In genomic region chr15:88863412-88863811, GRCh38 we compare ENCODE assay signal across 37 cellular contexts. TPM values are rescaled to one million over a fixed set of nuclear protein-coding genes. Genes with fewer than 3 reads are reported as not detected.
A peak's percentile ranks its signal among the peaks of the same experiment; 100 is the strongest.
DNase-seq lines count a peak whose midpoint lies in the region; ATAC-seq, FAIRE-seq and TF ChIP-seq lines count a peak whose summit lies in the region.
"Had no signal": no experiment of that assay in that cellular context is flagged by ENCODE, and none has a peak within 500 bp of the region (broad histone marks: within the 10 kb centered on the region; RNA-seq: fewer than 3 reads in every experiment).

No MANE protein-coding gene starts in this region.

- H4K20me1 ChIP-seq in endothelial cell of umbilical vein (replicated peaks; ENCODE audit: control insufficient read depth, extremely low read depth, insufficient read depth, low read length) = no peaks in the 10 kb centered on the region
- H4K20me1 ChIP-seq in osteoblast (ENCODE audit: insufficient read depth, low read length) = no peaks in the 10 kb centered on the region
- H4K20me1 ChIP-seq: BLaER1; BLaER1 treated with 17β-estradiol and CSF1 and Interleukin-3, amounts not matched to agents 10 nM and 100 nM had no signal

- no peak for TF ChIP-seq POLR2A in endothelial cell of umbilical vein (IDR thresholded peaks at IDR 0.05; ENCODE audit: low read depth, low read length)

- intact Hi-C loops in endothelial cell of umbilical vein (cut with micrococcal nuclease) = no loop called here

- H3K4me1 ChIP-seq in endothelial cell of umbilical vein (ENCODE audit: control insufficient read depth, extremely low read depth, insufficient read depth, low read length) (peaks cover 6% of the 10 kb centered on the region), osteoblast (ENCODE audit: insufficient read depth, low read length) (no peaks in the 10 kb centered on the region)
- H3K4me1 ChIP-seq: A549, BE2C, Caco-2 had no signal

- dilution Hi-C loops in endothelial cell of umbilical vein (cut with MboI; ENCODE audit: extremely low pct_ligation_motif_present, low sequenced_read_pairs) = no loop called here

- peak; percentile 64 for FAIRE-seq in endothelial cell of umbilical vein (lab: Jason Lieb, UNC)
- FAIRE-seq: A204.1, A549, D721Med had no signal

- no TSS peak for BruUV-seq in endothelial cell of umbilical vein (replicated peaks; lab: Mats Ljungman, UMichigan)

- H3K4me3 Mint-ChIP-seq in T-helper 17 cell = no peak overlapping the region
- H3K4me3 Mint-ChIP-seq: B cell; CD14-positive monocyte; CD4-positive, alpha-beta memory T cell; CD4-positive, alpha-beta T cell; CD4-positive, CD25-positive, alpha-beta regulatory T cell; CD8-positive, alpha-beta memory T cell; CD8-positive, alpha-beta T cell had no signal

- POLR2A ChIA-PET in endothelial cell of umbilical vein (lab: Charles Lee) = no interaction called here

- H3K27me3 ChIP-seq in endothelial cell of umbilical vein (ENCODE audit: control insufficient read depth in 2 of 2, insufficient read depth in 2 of 2, low read length in 2 of 2) (peaks cover 0 to under 1% of the 10 kb centered on the region in 2 experiments), osteoblast (ENCODE audit: insufficient read depth, low read length) (peaks cover 2% of the 10 kb centered on the region)
- H3K27me3 ChIP-seq: BLaER1; BLaER1 treated with 17β-estradiol and CSF1 and Interleukin-3, amounts not matched to agents 10 nM and 100 nM had no signal

- H3K9me3 ChIP-seq in T-helper 17 cell (ENCODE audit: control insufficient read depth, low read length, poor library complexity, severe bottlenecking) = no peaks in the 10 kb centered on the region
- H3K9me3 ChIP-seq in endothelial cell of umbilical vein (replicated peaks; ENCODE audit: control insufficient read depth, insufficient read depth, low read length) = no peaks in the 10 kb centered on the region
- H3K9me3 ChIP-seq in osteoblast (ENCODE audit: low read depth, low read length) = no peaks in the 10 kb centered on the region
- H3K9me3 ChIP-seq: A549; BE2C; BLaER1; BLaER1 treated with 17β-estradiol and CSF1 and Interleukin-3, amounts not matched to agents 10 nM and 100 nM; Caco-2 had no signal

- DNase-seq in T-helper 17 cell (no peak), dermis blood vessel endothelial cell (peak; percentile 17), endothelial cell of umbilical vein (ENCODE audit: low read depth, low spot score) (peak; percentile 15), osteoblast (ENCODE audit: insufficient read length, low spot score, missing footprints) (peak; percentile 18), NCI-H1436 (lab: John Stamatoyannopoulos, UW) (no peak), NCI-H146 (lab: John Stamatoyannopoulos, UW) (no peak), mesenteric fat pad (ENCODE audit: low spot score) (no peak), pons (ENCODE audit: low spot score) (no peak)
- DNase-seq: 8988T; ACHN; AML-193; BE2C; C1 segment of cervical spinal cord; Caco-2; Calu3; CD4-positive, alpha-beta memory T cell; CD4-positive, alpha-beta T cell; CD4-positive, CD25-positive, alpha-beta regulatory T cell; CD8-positive, alpha-beta memory T cell; CD8-positive, alpha-beta T cell; COR-L47; DMS 273 treated with DMSO at 0.1 percent for 48 hours; DMS153; DMS53; DMS79; DMS79 treated with DMSO at 0.1 percent for 48 hours; DND-41; EL had no signal

- ATAC-seq in T-helper 17 cell = no peak
- ATAC-seq: A549; CD8-positive, alpha-beta T cell had no signal

- peaks cover 3% of the 10 kb centered on the region for H3K36me3 Mint-ChIP-seq in T-helper 17 cell (ENCODE audit: low read depth)
- H3K36me3 Mint-ChIP-seq: CD14-positive monocyte; CD8-positive, alpha-beta T cell had no signal

- peaks cover 5% of the 10 kb centered on the region for H3K4me1 Mint-ChIP-seq in T-helper 17 cell
- H3K4me1 Mint-ChIP-seq: B cell; CD14-positive monocyte; CD8-positive, alpha-beta memory T cell had no signal

- no peaks in the 10 kb centered on the region for H3K36me3 ChIP-seq in endothelial cell of umbilical vein (ENCODE audit: control insufficient read depth in 2 of 2, extremely low read depth in 1 of 2, insufficient read depth in 2 of 2, low read length in 2 of 2)
- no peaks in the 10 kb centered on the region for H3K36me3 ChIP-seq in osteoblast (ENCODE audit: insufficient read depth, low read length)
- H3K36me3 ChIP-seq: BE2C; BLaER1; BLaER1 treated with 17β-estradiol and CSF1 and Interleukin-3, amounts not matched to agents 10 nM and 100 nM had no signal

- H3K4me3 ChIP-seq in endothelial cell of umbilical vein (replicated peaks in 1 of 3; ENCODE audit: insufficient read depth in 1 of 3, low read depth in 1 of 3, low read length in 3 of 3) = no peak overlapping the region
- no peak overlapping the region for H3K4me3 ChIP-seq in osteoblast (ENCODE audit: insufficient read depth, low read length)
- H3K4me3 ChIP-seq: A549; BLaER1; BLaER1 treated with 17β-estradiol and CSF1 and Interleukin-3, amounts not matched to agents 10 nM and 100 nM had no signal

- no peaks in the 10 kb centered on the region for H3K79me2 ChIP-seq in endothelial cell of umbilical vein (ENCODE audit: control insufficient read depth, insufficient read depth, low read length)
- H3K79me2 ChIP-seq in osteoblast (ENCODE audit: insufficient read depth, low read length) = no peaks in the 10 kb centered on the region

- H2AFZ ChIP-seq in endothelial cell of umbilical vein (ENCODE audit: low read depth, low read length) = no peak overlapping the region
- H2AFZ ChIP-seq in osteoblast (ENCODE audit: low read length) = no peak overlapping the region

- peak overlapping the region; percentile 24 for H3K27ac Mint-ChIP-seq in T-helper 17 cell
- H3K27ac Mint-ChIP-seq: B cell; CD14-positive monocyte; CD4-positive, alpha-beta memory T cell; CD4-positive, alpha-beta T cell; CD8-positive, alpha-beta memory T cell; CD8-positive, alpha-beta T cell had no signal

- TF ChIP-seq CTCF in endothelial cell of umbilical vein (IDR thresholded peaks at IDR 0.05; ENCODE audit: extremely low read depth in 1 of 2, insufficient read depth in 1 of 2, low read depth in 1 of 2, low read length in 2 of 2) (no peak), osteoblast (IDR thresholded peaks at IDR 0.05; ENCODE audit: extremely low read depth, low read depth, low read length) (no peak)

- CTCF ChIA-PET in endothelial cell of umbilical vein (lab: Charles Lee) = interaction anchor here (5.2 kb wide), 1 partner anchor 17 kb away, joined by 29 read pairs; no protein-coding TSS in a partner anchor

- H3K27ac ChIP-seq in endothelial cell of umbilical vein (ENCODE audit: insufficient read depth, low read depth, low read length) = no peak overlapping the region
- H3K27ac ChIP-seq in osteoblast (ENCODE audit: low read depth, low read length) = no peak overlapping the region
- H3K27ac ChIP-seq: 22Rv1; A549; BLaER1; BLaER1 treated with 17β-estradiol and CSF1 and Interleukin-3, amounts not matched to agents 10 nM and 100 nM; C4-2B had no signal

- H3K4me2 ChIP-seq in endothelial cell of umbilical vein (ENCODE audit: insufficient read depth, low read length) (no peak overlapping the region), osteoblast (ENCODE audit: insufficient read depth, low read length) (no peak overlapping the region)
- H3K4me2 ChIP-seq: A549; BLaER1; BLaER1 treated with 17β-estradiol and CSF1 and Interleukin-3, amounts not matched to agents 10 nM and 100 nM had no signal

- H3K9ac ChIP-seq in endothelial cell of umbilical vein (replicated peaks; ENCODE audit: extremely low read depth, insufficient read depth, low read length) = no peak overlapping the region
- H3K9ac ChIP-seq: BLaER1; BLaER1 treated with 17β-estradiol and CSF1 and Interleukin-3, amounts not matched to agents 10 nM and 100 nM had no signal

- no peaks in the 10 kb centered on the region for H3K27me3 Mint-ChIP-seq in T-helper 17 cell
- H3K27me3 Mint-ChIP-seq: CD4-positive, alpha-beta memory T cell; CD4-positive, alpha-beta T cell; CD4-positive, CD25-positive, alpha-beta regulatory T cell; CD8-positive, alpha-beta memory T cell had no signal

- H3K9me1 ChIP-seq in endothelial cell of umbilical vein (replicated peaks; ENCODE audit: control insufficient read depth, extremely low read depth, insufficient read depth, low read length) = no peaks in the 10 kb centered on the region

TF ChIP-seq in endothelial cell of umbilical vein, 7 proteins besides CTCF, POLR2A, EP300 and RAD21 (continues in another document):
- TF ChIP-seq EZH2 (IDR thresholded peaks at IDR 0.05; ENCODE audit: borderline replicate concordance, low read depth, low read length, severe bottlenecking) = no peak
- TF ChIP-seq, protein P1, sequence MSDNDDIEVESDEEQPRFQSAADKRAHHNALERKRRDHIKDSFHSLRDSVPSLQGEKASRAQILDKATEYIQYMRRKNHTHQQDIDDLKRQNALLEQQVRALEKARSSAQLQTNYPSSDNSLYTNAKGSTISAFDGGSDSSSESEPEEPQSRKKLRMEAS (IDR thresholded peaks at IDR 0.05; ENCODE audit: insufficient read depth, insufficient read length) = no peak
- TF ChIP-seq MYC (IDR thresholded peaks at IDR 0.05; ENCODE audit: low read depth, low read length) = no peak
- peak; percentile 59 for TF ChIP-seq GATA2 (IDR thresholded peaks at IDR 0.05; ENCODE audit: insufficient read depth, insufficient read length, low read depth, low read length)

RNA-seq across cellular contexts. Expression of gene HAPLN3, which starts 31.9 kb away (rescaled TPM):
- total RNA-seq in T-helper 17 cell (100 to 1,000 TPM; 103 to 105 TPM), dermis blood vessel endothelial cell (52.2 and 95.6 TPM in 2 replicates), endothelial cell of umbilical vein (40.4 and 57.6 TPM in 2 replicates), osteoblast (14.7 and 18.8 TPM in 2 replicates), mesenteric fat pad (5.2 TPM)
- polyA plus RNA-seq in endothelial cell of umbilical vein = 130 and 131 TPM in 2 replicates
- 68.2 and 106 TPM in 2 replicates for polyA plus RNA-seq in endothelial cell of umbilical vein (2011; cell fraction: cytosol; rRNA removed)
- polyA plus RNA-seq in endothelial cell of umbilical vein (2011; cell fraction: nucleus; rRNA removed) = 118 and 124 TPM in 2 replicates
- 35.7 and 73.2 TPM in 2 replicates for polyA plus RNA-seq in endothelial cell of umbilical vein (2012)
- 43.4 and 47.1 TPM in 2 replicates for polyA minus RNA-seq in endothelial cell of umbilical vein
- polyA minus RNA-seq in endothelial cell of umbilical vein (2011; cell fraction: cytosol; rRNA and poly(A)+ RNA removed) = not detected
- 13.2 and 32.7 TPM in 2 replicates for polyA minus RNA-seq in endothelial cell of umbilical vein (2011; cell fraction: nucleus; rRNA and poly(A)+ RNA removed)

RNA-seq across cellular contexts. Expression of gene MFGE8, which starts 49.8 kb away (rescaled TPM):
- total RNA-seq in T-helper 17 cell (10 to 100 TPM; 69.1 to 77.8 TPM), dermis blood vessel endothelial cell (48.1 and 49.7 TPM in 2 replicates), endothelial cell of umbilical vein (108 and 111 TPM in 2 replicates), osteoblast (195 and 209 TPM in 2 replicates), mesenteric fat pad (466 TPM)
- polyA plus RNA-seq in endothelial cell of umbilical vein = 117 and 129 TPM in 2 replicates
- 90.0 and 97.8 TPM in 2 replicates for polyA plus RNA-seq in endothelial cell of umbilical vein (2011; cell fraction: cytosol; rRNA removed)
- polyA plus RNA-seq in endothelial cell of umbilical vein (2011; cell fraction: nucleus; rRNA removed) = 176 and 196 TPM in 2 replicates
- 58.1 and 67.5 TPM in 2 replicates for polyA plus RNA-seq in endothelial cell of umbilical vein (2012)
- polyA minus RNA-seq in endothelial cell of umbilical vein = 78.8 and 94.5 TPM in 2 replicates
- 0.51 TPM for polyA minus RNA-seq in endothelial cell of umbilical vein (2011; cell fraction: cytosol; rRNA and poly(A)+ RNA removed)
- 59.0 and 66.4 TPM in 2 replicates for polyA minus RNA-seq in endothelial cell of umbilical vein (2011; cell fraction: nucleus; rRNA and poly(A)+ RNA removed)
- polyA plus RNA-seq: CD14-positive monocyte had no signal

Comparison
In these comparisons a context has a peak if more than half of its experiments do, and no peak if none do; other contexts are left out.
1. DNase-seq: peak in dermis blood vessel endothelial cell (single experiment), endothelial cell of umbilical vein (single experiment) and osteoblast (single experiment); none in T-helper 17 cell (0 of 3), NCI-H1436 (single experiment), NCI-H146 (single experiment), mesenteric fat pad (single experiment) and pons (single experiment).